25 cellular contexts compared by ENCODE assay signal in genomic region chr6:150922137-150922536, GRCh38. TPM values are rescaled to one million over a fixed set of nuclear protein-coding genes. Genes with fewer than 3 reads are reported as not detected.
DNase-seq lines count a peak whose midpoint lies in the region; ATAC-seq and TF ChIP-seq lines count a peak whose summit lies in the region.
"Had no signal": no experiment of that assay in that cellular context is flagged by ENCODE, and none has a peak within 500 bp of the region (broad histone marks: within the 10 kb centered on the region; RNA-seq: fewer than 3 reads in every experiment).

No MANE protein-coding gene starts in this region.

- no TSS peak for BruUV-seq in PC-3 (replicated peaks; lab: Mats Ljungman, UMichigan)

- intact Hi-C loops in PC-3 (cut with micrococcal nuclease) = no loop called here

- H3K4me2 ChIP-seq in PC-3 (ENCODE audit: low read length) = peak overlapping the region; percentile 46

- H3K27ac Mint-ChIP-seq in HFFc6 (peak overlapping the region; percentile 12; the same call in 1 of the 2 replicates), osteocyte (ENCODE audit: unreplicated experiment) (no peak overlapping the region)
- H3K27ac Mint-ChIP-seq: CD8-positive, alpha-beta memory T cell had no signal

- CTCF ChIA-PET in PC-3 (lab: Charles Lee) = interaction anchor here (0.7 kb wide), 1 partner anchor 402 kb away, joined by 3 read pairs; no protein-coding TSS in a partner anchor
- CTCF ChIA-PET in GM10248 (lab: Yijun Ruan, JAX) = interaction anchor here (0.8 to 3.3 kb wide), 4 partner anchors 9 to 30 kb away, joined by 3 to 10 read pairs (median 4); no protein-coding TSS in a partner anchor

- H3K27me3 Mint-ChIP-seq in HFFc6 (ENCODE audit: insufficient read depth) (no peaks in the 10 kb centered on the region; the same call in 1 of the 2 replicates), osteocyte (ENCODE audit: unreplicated experiment) (no peaks in the 10 kb centered on the region)
- H3K27me3 Mint-ChIP-seq: CD8-positive, alpha-beta memory T cell had no signal

- no peaks in the 10 kb centered on the region for H3K79me2 ChIP-seq in PC-3 (ENCODE audit: low read length)

- H3K4me3 ChIP-seq in PC-3 (ENCODE audit: low read length) = no peak overlapping the region
- no peak overlapping the region for H3K4me3 ChIP-seq in brain microvascular endothelial cell (ENCODE audit: low read depth, low read length)
- H3K4me3 ChIP-seq: K562, MG63 had no signal

- in situ Hi-C loops in brain microvascular endothelial cell (cut with HindIII; ENCODE audit: low pct_ligation_motif_present, low sequenced_read_pairs) = no loop called here

- ATAC-seq in PC-3 (peak; percentile 70), HG02973 (IDR thresholded peaks at IDR 0.05; ENCODE audit: unreplicated experiment) (no peak)
- ATAC-seq: HCT116, K562 had no signal

- no peak overlapping the region for H2AFZ ChIP-seq in PC-3 (ENCODE audit: low read length)

- TF ChIP-seq CTCF in HFFc6 (IDR thresholded peaks at IDR 0.05) (no peak), PC-3 (conservative IDR thresholded peaks at IDR 0.05; ENCODE audit: low read depth, low read length) (no peak), brain microvascular endothelial cell (IDR thresholded peaks at IDR 0.05; ENCODE audit: low read depth, low read length, missing control alignments) (no peak), osteocyte (IDR thresholded peaks at IDR 0.05) (no peak), GM10248 (IDR thresholded peaks at IDR 0.05; ENCODE audit: control extremely low read depth, extremely low read depth, low read depth, missing control alignments) (no peak)

- H3K9me2 ChIP-seq in PC-3 (replicated peaks; ENCODE audit: low read length) = no peaks in the 10 kb centered on the region

- peaks cover 7% of the 10 kb centered on the region for H3F3A ChIP-seq in PC-3 (ENCODE audit: low read length, unreplicated experiment)

- no peaks in the 10 kb centered on the region for H3K9me3 ChIP-seq in PC-3 (ENCODE audit: low read length)
- H3K9me3 ChIP-seq: BE2C, MG63 had no signal

- H3K36me3 Mint-ChIP-seq in HFFc6 (ENCODE audit: low read depth) = peaks cover 46% of the 10 kb centered on the region
- H3K36me3 Mint-ChIP-seq in osteocyte (ENCODE audit: unreplicated experiment) = peaks cover 34% of the 10 kb centered on the region

- H3K4me1 ChIP-seq in PC-3 (ENCODE audit: insufficient read depth, low read length) = peaks cover 17% of the 10 kb centered on the region
- H3K4me1 ChIP-seq: BE2C had no signal

- H3K9me3 Mint-ChIP-seq in HFFc6 = no peaks in the 10 kb centered on the region
- H3K9me3 Mint-ChIP-seq in osteocyte (ENCODE audit: unreplicated experiment) = no peaks in the 10 kb centered on the region
- H3K9me3 Mint-ChIP-seq: CD14-positive monocyte; CD8-positive, alpha-beta memory T cell had no signal

- no peak for DNase-seq in HFFc6
- peak; percentile 64 for DNase-seq in PC-3
- peak; percentile 28 for DNase-seq in brain microvascular endothelial cell
- peak; percentile 36 for DNase-seq in osteocyte (ENCODE audit: extremely low spot score, unreplicated experiment)
- no peak for DNase-seq in GM10248 (ENCODE audit: extremely low spot score)
- DNase-seq in anterior cingulate cortex (lab: John Stamatoyannopoulos, UW) = no peak
- DNase-seq: ACHN; BE2C; Calu3; CD8-positive, alpha-beta memory T cell; DMS79 treated with DMSO at 0.1 percent for 48 hours; Kasumi-1; MG63; NCI-H1105 treated with DMSO at 0.1 percent for 48 hours; NCI-H146; NCI-H1930; NCI-H2107; NCI-H446 treated with DMSO at 0.1 percent for 48 hours; NCI-H526 treated with DMSO at 0.1 percent for 48 hours; RPMI8226; SHP77 had no signal

- peaks cover 11% of the 10 kb centered on the region for H3K36me3 ChIP-seq in PC-3 (ENCODE audit: low read depth, low read length)
- H3K36me3 ChIP-seq in brain microvascular endothelial cell (replicated peaks) = peaks cover 32% of the 10 kb centered on the region

- no peak overlapping the region for H3K4me3 Mint-ChIP-seq in HFFc6
- H3K4me3 Mint-ChIP-seq in osteocyte (ENCODE audit: unreplicated experiment) = no peak overlapping the region
- H3K4me3 Mint-ChIP-seq: CD14-positive monocyte; CD8-positive, alpha-beta memory T cell had no signal

- POLR2A ChIA-PET in PC-3 (lab: Charles Lee; ENCODE audit: unreplicated experiment) (no interaction called here), GM10248 (lab: Yijun Ruan, JAX) (no interaction called here)

- no peak overlapping the region for H3K9ac ChIP-seq in PC-3 (ENCODE audit: low read length)

- H4K20me1 ChIP-seq in PC-3 (ENCODE audit: low read length) = no peaks in the 10 kb centered on the region

- H3K27ac ChIP-seq in PC-3 (ENCODE audit: low read length) (peak overlapping the region; percentile 60), brain microvascular endothelial cell (peak overlapping the region; percentile 20)

- peaks cover 42% of the 10 kb centered on the region for H3K4me1 Mint-ChIP-seq in HFFc6 (ENCODE audit: low read depth)
- peaks cover 42% of the 10 kb centered on the region for H3K4me1 Mint-ChIP-seq in osteocyte (ENCODE audit: unreplicated experiment)
- H3K4me1 Mint-ChIP-seq: CD8-positive, alpha-beta memory T cell had no signal

- H3K27me3 ChIP-seq in PC-3 (ENCODE audit: low read length) = no peaks in the 10 kb centered on the region
- H3K27me3 ChIP-seq in brain microvascular endothelial cell (replicated peaks) = no peaks in the 10 kb centered on the region
- H3K27me3 ChIP-seq: BE2C, MG63 had no signal

RNA-seq across cellular contexts. Expression of gene MTHFD1L, which starts 56.6 kb away (rescaled TPM):
- total RNA-seq in HFFc6 (2021; fragmentation: NEBNext Ultra II Directional; extraction: Animal tissue kit (Norgen Biotek cat#: 25700)) = 10 to 100 TPM; 67.5 to 88.7 (median 80.9) TPM
- total RNA-seq in PC-3 (2014; rRNA removed) (11.9 and 17.5 TPM in 2 replicates), osteocyte (63.2 and 67.0 TPM in 2 replicates)

Comparison
In these comparisons a context has a peak if more than half of its experiments do, and no peak if none do; other contexts are left out.
1. DNase-seq: peak in PC-3 (single experiment), brain microvascular endothelial cell (single experiment) and osteocyte (single experiment); none in HFFc6 (single experiment), GM10248 (single experiment) and anterior cingulate cortex (0 of 58).